8 cellular contexts compared by ENCODE assay signal in genomic region chr15:65832549-65833364, GRCh38. TPM values are rescaled to one million over a fixed set of nuclear protein-coding genes. Genes with fewer than 3 reads are reported as not detected.
DNase-seq lines count a peak whose midpoint lies in the region; ATAC-seq, FAIRE-seq and TF ChIP-seq lines count a peak whose summit lies in the region.

No MANE protein-coding gene starts in this region.

- peak overlapping the region; percentile 53 for H3K9ac ChIP-seq in NT2/D1 (ENCODE audit: insufficient read length, low read depth)

- H3K9me3 ChIP-seq in NT2/D1 (ENCODE audit: insufficient read depth, low read length), result no peaks in the 10 kb centered on the region

- DNase-seq in Caki2 (ENCODE audit: low read depth), result peak; percentile 99
- peak; percentile 77 for DNase-seq in HTR-8/SVneo (ENCODE audit: insufficient read length, low spot score)
- peak; percentile 91 for DNase-seq in NT2/D1 (ENCODE audit: low read depth, low spot score)
- peak; percentile 21 for DNase-seq in activated T-cell treated with anti-CD3 and anti-CD28 coated beads for 4 hours
- peak; percentile 85 for DNase-seq in epithelial cell of esophagus (ENCODE audit: low read depth)
- peak; percentile 92 for DNase-seq in mesenteric fat pad (ENCODE audit: low spot score)
- DNase-seq in stimulated activated CD8-positive, alpha-beta memory T cell treated with anti-CD3 and anti-CD28 coated beads, Interleukin-2, amount 100 ng/mL, for 48 hours (ENCODE audit: low read depth in 2 of 2), result peak; percentile 16 to 32

- H3K4me3 ChIP-seq in NT2/D1 (ENCODE audit: insufficient read length, low read depth), result no peak overlapping the region
- no peak overlapping the region for H3K4me3 ChIP-seq in epithelial cell of esophagus (ENCODE audit: low read length)

- FAIRE-seq in HTR-8/SVneo (lab: Jason Lieb, UNC), result no peak

- peaks cover 4% of the 10 kb centered on the region for H3K4me1 ChIP-seq in NT2/D1 (ENCODE audit: insufficient read depth, insufficient read length)

- no peaks in the 10 kb centered on the region for H3K27me3 ChIP-seq in NT2/D1 (ENCODE audit: insufficient read depth, insufficient read length)

- peak; percentile 43 for TF ChIP-seq CTCF in epithelial cell of esophagus (IDR thresholded peaks at IDR 0.05; ENCODE audit: insufficient read depth, low read depth, low read length, missing control alignments)

- ATAC-seq in HG02981 (IDR thresholded peaks at IDR 0.05; ENCODE audit: unreplicated experiment), result no peak

- in situ Hi-C loops in Caki2 (cut with HindIII; ENCODE audit: low pct_unique_long_range_greater_than_20kb, low sequenced_read_pairs), result loop anchor here (25.0 kb wide), 1 partner anchor 195 kb away; no protein-coding TSS in a partner anchor

- no peaks in the 10 kb centered on the region for H3K36me3 ChIP-seq in NT2/D1 (ENCODE audit: insufficient read depth, insufficient read length, low read length)

RNA-seq across cellular contexts. Expression of gene RAB11A, which starts 36.5 kb away (rescaled TPM):
- total RNA-seq in Caki2 (2014; rRNA removed; shearing (Covaris generic); ENCODE audit: low replicate concordance), result 231 and 296 TPM in 2 replicates
- 207 TPM for total RNA-seq in mesenteric fat pad

RNA-seq across cellular contexts. Expression of gene DENND4A, which starts 40.7 kb away (rescaled TPM):
- total RNA-seq in Caki2 (2014; rRNA removed; shearing (Covaris generic); ENCODE audit: low replicate concordance), result 4.5 and 5.9 TPM in 2 replicates
- total RNA-seq in mesenteric fat pad, result 30.4 TPM

Comparison
In these comparisons a context has a peak if more than half of its experiments do, and no peak if none do; other contexts are left out.
1. DNase-seq: peak in every context shown above with its lines; median percentile 99 in Caki2; 92 in mesenteric fat pad; 91 in NT2/D1; 85 in epithelial cell of esophagus; 77 in HTR-8/SVneo; 24 in stimulated activated CD8-positive, alpha-beta memory T cell treated with anti-CD3 and anti-CD28 coated beads, Interleukin-2, amount 100 ng/mL, for 48 hours; 21 in activated T-cell treated with anti-CD3 and anti-CD28 coated beads for 4 hours.